In the genomic region with DNA sequence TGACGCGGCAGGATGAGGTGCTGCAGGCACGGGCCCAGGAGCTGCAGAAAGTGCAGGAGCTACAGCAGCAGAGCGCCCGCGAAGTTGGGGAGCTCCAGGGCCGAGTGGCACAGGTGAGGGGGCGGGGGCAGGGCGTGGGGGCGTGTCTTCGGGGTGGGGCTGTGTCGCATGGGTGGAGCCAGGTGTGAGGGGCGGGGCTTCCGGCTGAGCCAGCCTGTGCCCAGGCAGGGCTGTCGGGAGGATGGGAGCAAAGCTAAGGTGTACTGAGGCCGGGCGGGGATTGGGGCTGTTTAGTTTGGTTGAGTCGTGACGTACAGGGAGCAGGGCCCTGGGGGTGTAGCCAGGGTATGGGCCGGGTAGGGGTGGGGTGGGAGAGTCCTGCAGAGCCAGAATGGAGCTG, we compare ENCODE assay signal across 12 cellular contexts.
DNase-seq lines count a peak whose midpoint lies in the region; ATAC-seq and TF ChIP-seq lines count a peak whose summit lies in the region.
"Had no signal": no experiment of that assay in that cellular context is flagged by ENCODE, and none has a peak within 500 bp of the region (broad histone marks: within the 10 kb centered on the region; RNA-seq: fewer than 3 reads in every experiment).

No MANE protein-coding gene starts in this region.

- no peak overlapping the region for H3K4me2 ChIP-seq in neuronal stem cell (ENCODE audit: insufficient read depth, low read length, poor library complexity, severe bottlenecking)

- DNase-seq in CD4-positive, alpha-beta T cell, result peak in 3 of 10 experiments; percentile 2 to 6 (median 2)
- DNase-seq in activated naive CD4-positive, alpha-beta T cell treated with anti-CD3 and anti-CD28 coated beads, Interleukin-2, amount 50 U/mL, for 16 hours, result peak; percentile 28
- DNase-seq in neuronal stem cell (ENCODE audit: low spot score) (no peak), COR-L47 (lab: John Stamatoyannopoulos, UW) (no peak), type B pancreatic cell (ENCODE audit: extremely low spot score, unreplicated experiment) (no peak)
- DNase-seq: left cardiac atrium, NCI-H446 treated with DMSO at 0.1 percent for 48 hours had no signal

- H3K27me3 ChIP-seq in CD4-positive, alpha-beta T cell (ENCODE audit: control insufficient read depth, insufficient read depth, low read length), result no peaks in the 10 kb centered on the region
- H3K27me3 ChIP-seq in HUES48 (ENCODE audit: control insufficient read depth, insufficient read depth, low read length), result no peaks in the 10 kb centered on the region
- H3K27me3 ChIP-seq in neuronal stem cell (ENCODE audit: control insufficient read depth in 3 of 3, insufficient read depth in 3 of 3, low read depth in 1 of 3, low read length in 3 of 3), result peaks cover 0 to 8% (median 0%) of the 10 kb centered on the region in 3 experiments

- intact Hi-C loops in CD4-positive, alpha-beta T cell (cut with DNase I, micrococcal nuclease), result no loop called here

- peak overlapping the region; percentile 5; the same call in 1 of the 2 replicates for H3K4me3 ChIP-seq in HUES48 (ENCODE audit: low read depth, low read length)
- H3K4me3 ChIP-seq in neuronal stem cell (ENCODE audit: low read length in 2 of 2), result peak overlapping the region in 1 of 2 donors; percentile 25

- WGBS in neuronal stem cell (ENCODE audit: extremely low coverage in 2 of 2, insufficient read length in 2 of 2, insufficient replicate concordance in 1 of 2), 2 donors, result no CpG with 5 or more reads among the region's 20 CpGs

- no peak overlapping the region for H3K27ac ChIP-seq in CD4-positive, alpha-beta T cell (ENCODE audit: low read depth, low read length)
- H3K27ac ChIP-seq in HUES48 (ENCODE audit: low read depth, low read length) (no peak overlapping the region), neuronal stem cell (replicated peaks; ENCODE audit: low read length) (no peak overlapping the region)

- no peak overlapping the region for H2BK12ac ChIP-seq in neuronal stem cell (ENCODE audit: low read length)

- H3K27ac Mint-ChIP-seq in CD4-positive, alpha-beta T cell, result no peak overlapping the region
- H3K27ac Mint-ChIP-seq in type B pancreatic cell, result no peak overlapping the region
- H3K27ac Mint-ChIP-seq: CD4-positive, CD25-positive, alpha-beta regulatory T cell; T-cell had no signal

- no peak overlapping the region for H4K91ac ChIP-seq in neuronal stem cell (ENCODE audit: low read depth, low read length, poor library complexity)

- H2BK5ac ChIP-seq in neuronal stem cell (ENCODE audit: low read length), result no peak overlapping the region

- H3K27me3 Mint-ChIP-seq in CD4-positive, alpha-beta T cell, result peaks cover 35% of the 10 kb centered on the region
- no peaks in the 10 kb centered on the region for H3K27me3 Mint-ChIP-seq in type B pancreatic cell

- no peak overlapping the region for H3K23ac ChIP-seq in neuronal stem cell (ENCODE audit: low read depth, low read length, poor library complexity)

- no peak overlapping the region for H4K8ac ChIP-seq in neuronal stem cell (ENCODE audit: low read depth, low read length)

- no peaks in the 10 kb centered on the region for H3K4me1 Mint-ChIP-seq in CD4-positive, alpha-beta T cell (ENCODE audit: low read depth)
- H3K4me1 Mint-ChIP-seq in type B pancreatic cell (ENCODE audit: unreplicated experiment), result no peaks in the 10 kb centered on the region
- H3K4me1 Mint-ChIP-seq: T-cell had no signal

- no peaks in the 10 kb centered on the region for H3K9me3 Mint-ChIP-seq in CD4-positive, alpha-beta T cell
- H3K9me3 Mint-ChIP-seq in type B pancreatic cell, result no peaks in the 10 kb centered on the region
- H3K9me3 Mint-ChIP-seq: T-cell had no signal

- peaks cover 3% of the 10 kb centered on the region; the same call in 1 of the 2 replicates for H3K4me1 ChIP-seq in HUES48 (ENCODE audit: control insufficient read depth, insufficient read depth, low read length)
- peaks cover 0 to 2% of the 10 kb centered on the region in 2 donors for H3K4me1 ChIP-seq in neuronal stem cell (ENCODE audit: control insufficient read depth in 2 of 2, insufficient read depth in 1 of 2, low read depth in 1 of 2, low read length in 2 of 2)

- H3K36me3 ChIP-seq in HUES48 (ENCODE audit: control insufficient read depth, insufficient read depth, low read length) (peaks cover 16% of the 10 kb centered on the region), neuronal stem cell (replicated peaks in 1 of 2; ENCODE audit: control insufficient read depth in 2 of 2, insufficient read depth in 2 of 2, low read length in 2 of 2) (peaks cover 0 to 4% of the 10 kb centered on the region in 2 donors)

- H3K9ac ChIP-seq in HUES48 (ENCODE audit: low read depth, low read length) (no peak overlapping the region), neuronal stem cell (ENCODE audit: low read depth, low read length, poor library complexity) (no peak overlapping the region)

- no peak for TF ChIP-seq CTCF in CD4-positive, alpha-beta T cell (IDR thresholded peaks at IDR 0.05)
- no peak for TF ChIP-seq CTCF in type B pancreatic cell (conservative IDR thresholded peaks at IDR 0.05)

- peak; percentile 58 for ATAC-seq in CD4-positive, alpha-beta T cell (ENCODE audit: poor library complexity)
- ATAC-seq in HG02623 (IDR thresholded peaks at IDR 0.05; ENCODE audit: unreplicated experiment) (no peak), GM19452 (IDR thresholded peaks at IDR 0.05; ENCODE audit: unreplicated experiment) (no peak)
- ATAC-seq: left cardiac atrium had no signal

- H3K14ac ChIP-seq in neuronal stem cell (ENCODE audit: low read length), result no peak overlapping the region

- no peaks in the 10 kb centered on the region for H3K9me3 ChIP-seq in CD4-positive, alpha-beta T cell (ENCODE audit: control insufficient read depth, low read length)
- H3K9me3 ChIP-seq in HUES48 (ENCODE audit: control insufficient read depth, insufficient read depth, low read length) (no peaks in the 10 kb centered on the region), neuronal stem cell (replicated peaks in 1 of 2; ENCODE audit: control insufficient read depth in 2 of 2, insufficient read depth in 1 of 2, low read depth in 1 of 2, low read length in 2 of 2) (peaks cover 0 to 3% of the 10 kb centered on the region in 2 donors)

- POLR2A ChIA-PET in CD4-positive, alpha-beta T cell (lab: Charles Lee), result no interaction called here

- no peak overlapping the region for H3K4me3 Mint-ChIP-seq in CD4-positive, alpha-beta T cell
- no peak overlapping the region for H3K4me3 Mint-ChIP-seq in type B pancreatic cell
- H3K4me3 Mint-ChIP-seq: CD4-positive, CD25-positive, alpha-beta regulatory T cell; T-cell had no signal

- H2BK15ac ChIP-seq in neuronal stem cell (ENCODE audit: low read length), result no peak overlapping the region

- CTCF ChIA-PET in CD4-positive, alpha-beta T cell (lab: Charles Lee), result no interaction called here

- no peak overlapping the region for H2AK5ac ChIP-seq in neuronal stem cell (ENCODE audit: low read depth, low read length)

- peak overlapping the region; percentile 65 for H3K18ac ChIP-seq in neuronal stem cell (ENCODE audit: low read length)

- H2AFZ ChIP-seq in neuronal stem cell (ENCODE audit: low read length), result no peak overlapping the region

- no peaks in the 10 kb centered on the region for H3K36me3 Mint-ChIP-seq in CD4-positive, alpha-beta T cell (ENCODE audit: low read depth)
- H3K36me3 Mint-ChIP-seq in type B pancreatic cell, result peaks cover 4% of the 10 kb centered on the region
- H3K36me3 Mint-ChIP-seq: T-cell had no signal

- no peak overlapping the region for H2BK120ac ChIP-seq in neuronal stem cell (ENCODE audit: low read depth, low read length)

- no peak overlapping the region for H3K4ac ChIP-seq in neuronal stem cell (ENCODE audit: low read length)

- peaks cover 2% of the 10 kb centered on the region for H3K79me1 ChIP-seq in neuronal stem cell (ENCODE audit: low read depth, low read length)
